Comparison of ENCODE assay signal across 1 cellular context in the genomic region with DNA sequence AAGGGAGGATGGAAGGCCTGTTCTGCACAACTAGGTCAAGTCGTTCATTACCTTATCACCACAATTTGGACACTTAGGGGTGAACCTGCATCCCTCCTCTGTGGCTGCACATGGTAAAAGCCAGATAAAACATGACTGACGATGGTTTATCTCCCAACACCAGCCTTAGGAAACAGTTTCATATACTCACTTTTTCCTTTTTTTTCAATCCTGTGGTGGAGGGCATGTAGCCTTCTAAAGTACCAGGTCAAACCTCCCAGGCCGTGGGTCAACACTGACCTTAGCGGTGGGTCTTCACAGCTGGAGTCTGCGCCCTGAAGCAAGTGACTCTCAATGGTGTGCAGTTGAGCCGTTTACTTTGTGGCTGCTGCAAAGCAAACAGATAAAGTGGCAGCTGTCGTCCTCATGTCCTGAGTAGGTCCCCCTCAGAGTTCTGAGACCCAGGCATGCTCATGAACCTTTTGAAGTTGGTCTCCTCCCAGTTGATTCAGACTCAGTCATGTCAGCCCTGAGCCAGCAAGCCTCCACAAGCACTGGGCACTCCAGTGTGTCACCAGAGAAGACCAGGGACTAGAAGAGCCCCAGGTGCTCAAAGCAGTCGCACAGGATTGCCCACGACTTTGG.
TF ChIP-seq lines count a peak whose summit lies in the region.

No MANE protein-coding gene starts in this region.

TF ChIP-seq in HepG2, 621 proteins besides CTCF, POLR2A, EP300 and RAD21 (continued from another document and continues in another):
- TF ChIP-seq SPEN (CRISPR knock-in tag; IDR thresholded peaks at IDR 0.05; ENCODE audit: low read depth) (peak; percentile 48; the same call in 1 of the 2 replicates), MED13 (CRISPR knock-in tag; IDR thresholded peaks at IDR 0.05) (peak; percentile 72), TOPORS (CRISPR knock-in tag; IDR thresholded peaks at IDR 0.05) (no peak), SRY (CRISPR knock-in tag; IDR thresholded peaks at IDR 0.05) (no peak), SSRP1 (CRISPR knock-in tag; IDR thresholded peaks at IDR 0.05) (peak; percentile 42; the same call in 1 of the 2 replicates), PAF1 (CRISPR knock-in tag; IDR thresholded peaks at IDR 0.05) (no peak), ZNF761 (CRISPR knock-in tag; conservative IDR thresholded peaks at IDR 0.05) (0 out of 2 replicates have a peak, but pooled peaks have one; percentile 75), TBX3 (IDR thresholded peaks at IDR 0.05; ENCODE audit: borderline replicate concordance) (no peak), PTBP1 (IDR thresholded peaks at IDR 0.05; ENCODE audit: low read depth, low read length, poor library complexity, severe bottlenecking) (no peak), PHF5A (CRISPR knock-in tag; IDR thresholded peaks at IDR 0.05; ENCODE audit: low read depth, unreplicated experiment) (no peak), ZBTB7A (CRISPR knock-in tag; IDR thresholded peaks at IDR 0.05) (no peak), ZNF225 (CRISPR knock-in tag; IDR thresholded peaks at IDR 0.05) (no peak), SRSF1 (optimal IDR thresholded peaks at IDR 0.05; ENCODE audit: low read depth, low read length) (no peak), SMC3 (IDR thresholded peaks at IDR 0.05; ENCODE audit: low read length) (no peak), ZNF234 (CRISPR knock-in tag; conservative IDR thresholded peaks at IDR 0.05) (no peak), GLI4 (CRISPR knock-in tag; IDR thresholded peaks at IDR 0.05; ENCODE audit: borderline replicate concordance) (no peak), RBM39 (IDR thresholded peaks at IDR 0.05; ENCODE audit: low read depth, low read length, poor library complexity, severe bottlenecking) (no peak), ZNF709 (CRISPR knock-in tag; IDR thresholded peaks at IDR 0.05) (no peak), ZNF101 (CRISPR knock-in tag; IDR thresholded peaks at IDR 0.05; ENCODE audit: borderline replicate concordance, low read depth) (no peak), PCBP1 (IDR thresholded peaks at IDR 0.05; ENCODE audit: borderline replicate concordance, low read depth, low read length) (no peak), ZNF335 (CRISPR knock-in tag; IDR thresholded peaks at IDR 0.05) (no peak), KLF11 (CRISPR knock-in tag; IDR thresholded peaks at IDR 0.05) (no peak), ARNTL (CRISPR knock-in tag; IDR thresholded peaks at IDR 0.05) (peak; percentile 80), ZNF577 (CRISPR knock-in tag; IDR thresholded peaks at IDR 0.05; ENCODE audit: borderline replicate concordance, low read depth) (no peak), HDAC6 (IDR thresholded peaks at IDR 0.05; ENCODE audit: low read depth, low read length) (no peak), ZFYVE20 (CRISPR knock-in tag; IDR thresholded peaks at IDR 0.05; ENCODE audit: borderline replicate concordance, low read depth) (no peak), ZFP37 (CRISPR knock-in tag; IDR thresholded peaks at IDR 0.05; ENCODE audit: borderline replicate concordance) (0 out of 2 replicates have a peak, but pooled peaks have one; percentile 78), HIVEP1 (CRISPR knock-in tag; IDR thresholded peaks at IDR 0.05) (no peak), ZNF205 (CRISPR knock-in tag; IDR thresholded peaks at IDR 0.05) (no peak), ZBTB7B (CRISPR knock-in tag; IDR thresholded peaks at IDR 0.05) (peak; percentile 79), SP5 (CRISPR knock-in tag; IDR thresholded peaks at IDR 0.05; ENCODE audit: borderline replicate concordance, low read depth) (peak; percentile 81), ZNF143 (CRISPR knock-in tag; IDR thresholded peaks at IDR 0.05) (no peak; the same call in 1 of the 2 replicates), NFE2L2 (IDR thresholded peaks at IDR 0.05; ENCODE audit: low read length) (no peak)
- TF ChIP-seq, protein P1, sequence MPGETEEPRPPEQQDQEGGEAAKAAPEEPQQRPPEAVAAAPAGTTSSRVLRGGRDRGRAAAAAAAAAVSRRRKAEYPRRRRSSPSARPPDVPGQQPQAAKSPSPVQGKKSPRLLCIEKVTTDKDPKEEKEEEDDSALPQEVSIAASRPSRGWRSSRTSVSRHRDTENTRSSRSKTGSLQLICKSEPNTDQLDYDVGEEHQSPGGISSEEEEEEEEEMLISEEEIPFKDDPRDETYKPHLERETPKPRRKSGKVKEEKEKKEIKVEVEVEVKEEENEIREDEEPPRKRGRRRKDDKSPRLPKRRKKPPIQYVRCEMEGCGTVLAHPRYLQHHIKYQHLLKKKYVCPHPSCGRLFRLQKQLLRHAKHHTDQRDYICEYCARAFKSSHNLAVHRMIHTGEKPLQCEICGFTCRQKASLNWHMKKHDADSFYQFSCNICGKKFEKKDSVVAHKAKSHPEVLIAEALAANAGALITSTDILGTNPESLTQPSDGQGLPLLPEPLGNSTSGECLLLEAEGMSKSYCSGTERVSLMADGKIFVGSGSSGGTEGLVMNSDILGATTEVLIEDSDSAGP (CRISPR knock-in tag; IDR thresholded peaks at IDR 0.05; ENCODE audit: borderline replicate concordance): peak; percentile 73; the same call in 1 of the 2 replicates
- TF ChIP-seq, protein P2, sequence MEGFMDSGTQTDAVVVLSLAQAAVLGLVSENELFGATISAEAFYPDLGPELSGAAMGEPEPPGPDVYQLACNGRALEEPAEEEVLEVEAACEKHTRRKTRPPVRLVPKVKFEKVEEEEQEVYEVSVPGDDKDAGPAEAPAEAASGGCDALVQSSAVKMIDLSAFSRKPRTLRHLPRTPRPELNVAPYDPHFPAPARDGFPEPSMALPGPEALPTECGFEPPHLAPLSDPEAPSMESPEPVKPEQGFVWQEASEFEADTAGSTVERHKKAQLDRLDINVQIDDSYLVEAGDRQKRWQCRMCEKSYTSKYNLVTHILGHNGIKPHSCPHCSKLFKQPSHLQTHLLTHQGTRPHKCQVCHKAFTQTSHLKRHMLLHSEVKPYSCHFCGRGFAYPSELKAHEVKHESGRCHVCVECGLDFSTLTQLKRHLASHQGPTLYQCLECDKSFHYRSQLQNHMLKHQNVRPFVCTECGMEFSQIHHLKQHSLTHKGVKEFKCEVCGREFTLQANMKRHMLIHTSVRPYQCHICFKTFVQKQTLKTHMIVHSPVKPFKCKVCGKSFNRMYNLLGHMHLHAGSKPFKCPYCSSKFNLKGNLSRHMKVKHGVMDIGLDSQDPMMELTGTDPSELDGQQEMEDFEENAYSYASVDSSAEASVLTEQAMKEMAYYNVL (CRISPR knock-in tag; IDR thresholded peaks at IDR 0.05; ENCODE audit: borderline replicate concordance): peak; percentile 46; the same call in 1 of the 2 replicates
- TF ChIP-seq, protein P3, sequence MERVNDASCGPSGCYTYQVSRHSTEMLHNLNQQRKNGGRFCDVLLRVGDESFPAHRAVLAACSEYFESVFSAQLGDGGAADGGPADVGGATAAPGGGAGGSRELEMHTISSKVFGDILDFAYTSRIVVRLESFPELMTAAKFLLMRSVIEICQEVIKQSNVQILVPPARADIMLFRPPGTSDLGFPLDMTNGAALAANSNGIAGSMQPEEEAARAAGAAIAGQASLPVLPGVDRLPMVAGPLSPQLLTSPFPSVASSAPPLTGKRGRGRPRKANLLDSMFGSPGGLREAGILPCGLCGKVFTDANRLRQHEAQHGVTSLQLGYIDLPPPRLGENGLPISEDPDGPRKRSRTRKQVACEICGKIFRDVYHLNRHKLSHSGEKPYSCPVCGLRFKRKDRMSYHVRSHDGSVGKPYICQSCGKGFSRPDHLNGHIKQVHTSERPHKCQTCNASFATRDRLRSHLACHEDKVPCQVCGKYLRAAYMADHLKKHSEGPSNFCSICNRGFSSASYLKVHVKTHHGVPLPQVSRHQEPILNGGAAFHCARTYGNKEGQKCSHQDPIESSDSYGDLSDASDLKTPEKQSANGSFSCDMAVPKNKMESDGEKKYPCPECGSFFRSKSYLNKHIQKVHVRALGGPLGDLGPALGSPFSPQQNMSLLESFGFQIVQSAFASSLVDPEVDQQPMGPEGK (CRISPR knock-in tag; IDR thresholded peaks at IDR 0.05): peak; percentile 65
- TF ChIP-seq, protein P4, sequence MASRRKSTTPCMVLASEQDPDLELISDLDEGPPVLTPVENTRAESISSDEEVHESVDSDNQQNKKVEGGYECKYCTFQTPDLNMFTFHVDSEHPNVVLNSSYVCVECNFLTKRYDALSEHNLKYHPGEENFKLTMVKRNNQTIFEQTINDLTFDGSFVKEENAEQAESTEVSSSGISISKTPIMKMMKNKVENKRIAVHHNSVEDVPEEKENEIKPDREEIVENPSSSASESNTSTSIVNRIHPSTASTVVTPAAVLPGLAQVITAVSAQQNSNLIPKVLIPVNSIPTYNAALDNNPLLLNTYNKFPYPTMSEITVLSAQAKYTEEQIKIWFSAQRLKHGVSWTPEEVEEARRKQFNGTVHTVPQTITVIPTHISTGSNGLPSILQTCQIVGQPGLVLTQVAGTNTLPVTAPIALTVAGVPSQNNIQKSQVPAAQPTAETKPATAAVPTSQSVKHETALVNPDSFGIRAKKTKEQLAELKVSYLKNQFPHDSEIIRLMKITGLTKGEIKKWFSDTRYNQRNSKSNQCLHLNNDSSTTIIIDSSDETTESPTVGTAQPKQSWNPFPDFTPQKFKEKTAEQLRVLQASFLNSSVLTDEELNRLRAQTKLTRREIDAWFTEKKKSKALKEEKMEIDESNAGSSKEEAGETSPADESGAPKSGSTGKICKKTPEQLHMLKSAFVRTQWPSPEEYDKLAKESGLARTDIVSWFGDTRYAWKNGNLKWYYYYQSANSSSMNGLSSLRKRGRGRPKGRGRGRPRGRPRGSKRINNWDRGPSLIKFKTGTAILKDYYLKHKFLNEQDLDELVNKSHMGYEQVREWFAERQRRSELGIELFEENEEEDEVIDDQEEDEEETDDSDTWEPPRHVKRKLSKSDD (CRISPR knock-in tag; IDR thresholded peaks at IDR 0.05; ENCODE audit: low read depth): no peak
- TF ChIP-seq, protein P5, sequence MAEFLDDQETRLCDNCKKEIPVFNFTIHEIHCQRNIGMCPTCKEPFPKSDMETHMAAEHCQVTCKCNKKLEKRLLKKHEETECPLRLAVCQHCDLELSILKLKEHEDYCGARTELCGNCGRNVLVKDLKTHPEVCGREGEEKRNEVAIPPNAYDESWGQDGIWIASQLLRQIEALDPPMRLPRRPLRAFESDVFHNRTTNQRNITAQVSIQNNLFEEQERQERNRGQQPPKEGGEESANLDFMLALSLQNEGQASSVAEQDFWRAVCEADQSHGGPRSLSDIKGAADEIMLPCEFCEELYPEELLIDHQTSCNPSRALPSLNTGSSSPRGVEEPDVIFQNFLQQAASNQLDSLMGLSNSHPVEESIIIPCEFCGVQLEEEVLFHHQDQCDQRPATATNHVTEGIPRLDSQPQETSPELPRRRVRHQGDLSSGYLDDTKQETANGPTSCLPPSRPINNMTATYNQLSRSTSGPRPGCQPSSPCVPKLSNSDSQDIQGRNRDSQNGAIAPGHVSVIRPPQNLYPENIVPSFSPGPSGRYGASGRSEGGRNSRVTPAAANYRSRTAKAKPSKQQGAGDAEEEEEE (CRISPR knock-in tag; IDR thresholded peaks at IDR 0.05; ENCODE audit: borderline replicate concordance): no peak
- TF ChIP-seq, protein P6, sequence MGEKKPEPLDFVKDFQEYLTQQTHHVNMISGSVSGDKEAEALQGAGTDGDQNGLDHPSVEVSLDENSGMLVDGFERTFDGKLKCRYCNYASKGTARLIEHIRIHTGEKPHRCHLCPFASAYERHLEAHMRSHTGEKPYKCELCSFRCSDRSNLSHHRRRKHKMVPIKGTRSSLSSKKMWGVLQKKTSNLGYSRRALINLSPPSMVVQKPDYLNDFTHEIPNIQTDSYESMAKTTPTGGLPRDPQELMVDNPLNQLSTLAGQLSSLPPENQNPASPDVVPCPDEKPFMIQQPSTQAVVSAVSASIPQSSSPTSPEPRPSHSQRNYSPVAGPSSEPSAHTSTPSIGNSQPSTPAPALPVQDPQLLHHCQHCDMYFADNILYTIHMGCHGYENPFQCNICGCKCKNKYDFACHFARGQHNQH (CRISPR knock-in tag; IDR thresholded peaks at IDR 0.05): peak; percentile 72
- TF ChIP-seq, protein P7, sequence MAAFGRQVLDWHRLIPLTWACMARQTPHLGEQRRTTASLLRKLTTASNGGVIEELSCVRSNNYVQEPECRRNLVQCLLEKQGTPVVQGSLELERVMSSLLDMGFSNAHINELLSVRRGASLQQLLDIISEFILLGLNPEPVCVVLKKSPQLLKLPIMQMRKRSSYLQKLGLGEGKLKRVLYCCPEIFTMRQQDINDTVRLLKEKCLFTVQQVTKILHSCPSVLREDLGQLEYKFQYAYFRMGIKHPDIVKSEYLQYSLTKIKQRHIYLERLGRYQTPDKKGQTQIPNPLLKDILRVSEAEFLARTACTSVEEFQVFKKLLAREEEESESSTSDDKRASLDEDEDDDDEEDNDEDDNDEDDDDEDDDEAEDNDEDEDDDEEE (CRISPR knock-in tag; IDR thresholded peaks at IDR 0.05): no peak
- TF ChIP-seq, protein P8, sequence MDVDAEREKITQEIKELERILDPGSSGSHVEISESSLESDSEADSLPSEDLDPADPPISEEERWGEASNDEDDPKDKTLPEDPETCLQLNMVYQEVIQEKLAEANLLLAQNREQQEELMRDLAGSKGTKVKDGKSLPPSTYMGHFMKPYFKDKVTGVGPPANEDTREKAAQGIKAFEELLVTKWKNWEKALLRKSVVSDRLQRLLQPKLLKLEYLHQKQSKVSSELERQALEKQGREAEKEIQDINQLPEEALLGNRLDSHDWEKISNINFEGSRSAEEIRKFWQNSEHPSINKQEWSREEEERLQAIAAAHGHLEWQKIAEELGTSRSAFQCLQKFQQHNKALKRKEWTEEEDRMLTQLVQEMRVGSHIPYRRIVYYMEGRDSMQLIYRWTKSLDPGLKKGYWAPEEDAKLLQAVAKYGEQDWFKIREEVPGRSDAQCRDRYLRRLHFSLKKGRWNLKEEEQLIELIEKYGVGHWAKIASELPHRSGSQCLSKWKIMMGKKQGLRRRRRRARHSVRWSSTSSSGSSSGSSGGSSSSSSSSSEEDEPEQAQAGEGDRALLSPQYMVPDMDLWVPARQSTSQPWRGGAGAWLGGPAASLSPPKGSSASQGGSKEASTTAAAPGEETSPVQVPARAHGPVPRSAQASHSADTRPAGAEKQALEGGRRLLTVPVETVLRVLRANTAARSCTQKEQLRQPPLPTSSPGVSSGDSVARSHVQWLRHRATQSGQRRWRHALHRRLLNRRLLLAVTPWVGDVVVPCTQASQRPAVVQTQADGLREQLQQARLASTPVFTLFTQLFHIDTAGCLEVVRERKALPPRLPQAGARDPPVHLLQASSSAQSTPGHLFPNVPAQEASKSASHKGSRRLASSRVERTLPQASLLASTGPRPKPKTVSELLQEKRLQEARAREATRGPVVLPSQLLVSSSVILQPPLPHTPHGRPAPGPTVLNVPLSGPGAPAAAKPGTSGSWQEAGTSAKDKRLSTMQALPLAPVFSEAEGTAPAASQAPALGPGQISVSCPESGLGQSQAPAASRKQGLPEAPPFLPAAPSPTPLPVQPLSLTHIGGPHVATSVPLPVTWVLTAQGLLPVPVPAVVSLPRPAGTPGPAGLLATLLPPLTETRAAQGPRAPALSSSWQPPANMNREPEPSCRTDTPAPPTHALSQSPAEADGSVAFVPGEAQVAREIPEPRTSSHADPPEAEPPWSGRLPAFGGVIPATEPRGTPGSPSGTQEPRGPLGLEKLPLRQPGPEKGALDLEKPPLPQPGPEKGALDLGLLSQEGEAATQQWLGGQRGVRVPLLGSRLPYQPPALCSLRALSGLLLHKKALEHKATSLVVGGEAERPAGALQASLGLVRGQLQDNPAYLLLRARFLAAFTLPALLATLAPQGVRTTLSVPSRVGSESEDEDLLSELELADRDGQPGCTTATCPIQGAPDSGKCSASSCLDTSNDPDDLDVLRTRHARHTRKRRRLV (CRISPR knock-in tag; IDR thresholded peaks at IDR 0.05): no peak
